9 cellular contexts compared by ENCODE assay signal in the genomic region with DNA sequence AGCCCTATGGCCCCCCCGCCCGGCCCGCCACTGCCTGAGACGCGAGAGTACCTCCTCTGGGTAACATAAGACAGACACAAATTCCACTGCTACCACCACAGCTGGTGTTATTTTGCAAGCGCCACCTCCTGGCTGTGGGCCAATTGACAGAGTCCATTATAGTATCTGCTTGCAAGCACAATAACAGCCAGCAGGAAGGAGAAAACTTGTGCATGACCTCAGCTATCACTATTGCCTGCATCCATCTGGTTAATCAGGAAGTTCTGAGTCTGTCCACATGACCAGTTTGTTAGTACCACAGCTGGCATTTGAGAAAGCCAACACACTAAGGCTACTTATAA. TPM values are rescaled to one million over a fixed set of nuclear protein-coding genes. Genes with fewer than 3 reads are reported as not detected.
A peak's percentile ranks its signal among the peaks of the same experiment; 100 is the strongest.
DNase-seq lines count a peak whose midpoint lies in the region; ATAC-seq and TF ChIP-seq lines count a peak whose summit lies in the region.
"Had no signal": no experiment of that assay in that cellular context is flagged by ENCODE, and none has a peak within 500 bp of the region (broad histone marks: within the 10 kb centered on the region; RNA-seq: fewer than 3 reads in every experiment).

No MANE protein-coding gene starts in this region.

- H3K36me3 ChIP-seq in HCT116 (ENCODE audit: control insufficient read depth in 1 of 2, insufficient read depth in 2 of 2, low read length in 2 of 2) (no peaks in the 10 kb centered on the region), OCI-LY1 (ENCODE audit: insufficient read depth, low read length) (no peaks in the 10 kb centered on the region), ovary (no peaks in the 10 kb centered on the region)

- TF ChIP-seq EP300 in ovary (IDR thresholded peaks at IDR 0.05) = no peak

- H3K79me2 ChIP-seq in HCT116 (ENCODE audit: insufficient read depth, low read length) (no peaks in the 10 kb centered on the region), OCI-LY1 (ENCODE audit: insufficient read depth, low read length) (no peaks in the 10 kb centered on the region)

- H4K20me1 ChIP-seq in HCT116 (ENCODE audit: insufficient read depth) (no peaks in the 10 kb centered on the region), OCI-LY1 (ENCODE audit: insufficient read depth, low read length) (no peaks in the 10 kb centered on the region)

- 2 to 7% (median 4%) methylated on average over 6 of the region's 6 CpGs for WGBS in ovary, 3 donors

- RAD21 ChIA-PET in HCT116 (lab: Charles Lee; ENCODE audit: low non-redundant PET in 1 of 2, low total read pairs in 2 of 2, uncharacterized antibody in 2 of 2, unreplicated experiment in 2 of 2) = interaction anchor here in 1 of 2 experiments (0.6 kb wide), 1 partner anchor 480 kb away, joined by 6 read pairs; no protein-coding TSS in a partner anchor

- H3F3A ChIP-seq in OCI-LY1 (ENCODE audit: insufficient read depth, low read length) = no peaks in the 10 kb centered on the region

- H2AFZ ChIP-seq in HCT116 (ENCODE audit: low read depth, low read length, poor library complexity, severe bottlenecking) = no peak overlapping the region
- H2AFZ ChIP-seq in OCI-LY1 (ENCODE audit: low read length) = no peak overlapping the region

- DNase-seq in AG10803 (ENCODE audit: low read depth) (peak; percentile 57), HCT116 (ENCODE audit: low read depth, low spot score) (peak; percentile 16), epithelial cell of prostate (ENCODE audit: low read depth, low spot score) (peak; percentile 43), ovary (peak; percentile 32 to 76 (median 58)), NCI-H1930 (lab: John Stamatoyannopoulos, UW) (no peak), SW 1271 (lab: John Stamatoyannopoulos, UW) (no peak)

- H3K9me2 ChIP-seq in HCT116 (ENCODE audit: insufficient read depth) (no peaks in the 10 kb centered on the region), OCI-LY1 (ENCODE audit: low read depth, low read length) (no peaks in the 10 kb centered on the region)

- peaks cover 7 to 9% of the 10 kb centered on the region in 2 experiments; a peak in 2 of 4 replicates for H3K4me1 ChIP-seq in HCT116 (ENCODE audit: control insufficient read depth in 1 of 2, insufficient read depth in 2 of 2, low read length in 2 of 2)
- no peaks in the 10 kb centered on the region for H3K4me1 ChIP-seq in OCI-LY1 (ENCODE audit: insufficient read depth, low read length, severe bottlenecking)
- no peaks in the 10 kb centered on the region for H3K4me1 ChIP-seq in ovary (ENCODE audit: insufficient read depth)

- H3K4me2 ChIP-seq in HCT116 (ENCODE audit: low read length) (0 out of 2 replicates have a peak overlapping the region, but pooled peaks have one; percentile 27), OCI-LY1 (ENCODE audit: low read length) (no peak overlapping the region)

- H3K9ac ChIP-seq in HCT116 (ENCODE audit: low read length) = no peak overlapping the region
- H3K9ac ChIP-seq in OCI-LY1 (ENCODE audit: low read length) = no peak overlapping the region

- H3K27ac ChIP-seq in HCT116 (ENCODE audit: low read depth, low read length) (no peak overlapping the region), OCI-LY1 (ENCODE audit: low read depth, low read length, poor library complexity, severe bottlenecking) (no peak overlapping the region), epithelial cell of prostate (no peak overlapping the region), ovary (no peak overlapping the region)

- no peak for TF ChIP-seq RAD21 in HCT116 (IDR thresholded peaks at IDR 0.05; ENCODE audit: low read depth)

- TF ChIP-seq POLR2A in HCT116 (IDR thresholded peaks at IDR 0.05; ENCODE audit: borderline replicate concordance, extremely low read depth, insufficient read depth, insufficient read length) = no peak
- no peak for TF ChIP-seq POLR2A in ovary (IDR thresholded peaks at IDR 0.05)

- intact Hi-C loops in HCT116 (cut with micrococcal nuclease) (no loop called here), ovary (cut with DNase I) (no loop called here)

- BruUV-seq in HCT116 (replicated peaks; lab: Mats Ljungman, UMichigan) = no TSS peak

- H3K4me3 ChIP-seq in AG10803 (ENCODE audit: low read length) (no peak overlapping the region), HCT116 (replicated peaks in 1 of 2; ENCODE audit: low read depth in 1 of 2, low read length in 2 of 2) (no peak overlapping the region), OCI-LY1 (ENCODE audit: low read depth, low read length, poor library complexity, severe bottlenecking) (no peak overlapping the region), ovary (no peak overlapping the region)

- H3K9me3 ChIP-seq in HCT116 (ENCODE audit: control insufficient read depth in 1 of 2, insufficient read depth in 1 of 2, low read depth in 1 of 2, low read length in 2 of 2) (no peaks in the 10 kb centered on the region), OCI-LY1 (ENCODE audit: low read length) (no peaks in the 10 kb centered on the region), ovary (no peaks in the 10 kb centered on the region)

- H3K27me3 ChIP-seq in HCT116 (ENCODE audit: insufficient read depth, low read length) (peaks cover 10% of the 10 kb centered on the region; the same call in 1 of the 2 replicates), OCI-LY1 (ENCODE audit: insufficient read depth, low read length) (no peaks in the 10 kb centered on the region), ovary (no peaks in the 10 kb centered on the region)

- POLR2A ChIA-PET in HCT116 (lab: Charles Lee) = no interaction called here

- CTCF ChIA-PET in HCT116 (lab: Charles Lee) = no interaction called here

- ATAC-seq in HCT116 (peak; percentile 76), GM21528 (IDR thresholded peaks at IDR 0.05; ENCODE audit: low FRiP score, unreplicated experiment) (no peak)

- TF ChIP-seq CTCF in AG10803 (conservative IDR thresholded peaks at IDR 0.05; ENCODE audit: low read length) = no peak
- no peak for TF ChIP-seq CTCF in HCT116 (IDR thresholded peaks at IDR 0.05 in 2 of 3, conservative IDR thresholded peaks at IDR 0.05 in 1 of 3; ENCODE audit: borderline replicate concordance in 1 of 3, insufficient read depth in 1 of 3, low read depth in 2 of 3, low read length in 2 of 3)
- peak; percentile 41; the same call in 1 of the 2 replicates for TF ChIP-seq CTCF in OCI-LY1 (IDR thresholded peaks at IDR 0.05; ENCODE audit: low read length)
- TF ChIP-seq CTCF in ovary (IDR thresholded peaks at IDR 0.05) = no peak

TF ChIP-seq in HCT116, 20 proteins besides CTCF, POLR2A, EP300 and RAD21:
- TF ChIP-seq YY1 (IDR thresholded peaks at IDR 0.05; ENCODE audit: extremely low read depth, insufficient replicate concordance, low read depth, low read length) (no peak), JUND (IDR thresholded peaks at IDR 0.05) (no peak)

RNA-seq across cellular contexts. Expression of a gene that starts 25.3 kb away (rescaled TPM):
- not detected for total RNA-seq in HCT116 (2021; ENCODE audit: unreplicated experiment)
- 0.10 TPM in 1 of 2 replicates, not detected in the other for polyA plus RNA-seq in HCT116 (2012)
- total RNA-seq in ovary = not detected
- polyA plus RNA-seq in ovary = not detected
- total RNA-seq: skeletal muscle tissue had no signal

RNA-seq across cellular contexts. Expression of a gene that starts 29.7 kb away (rescaled TPM):
- total RNA-seq in HCT116 (2021; ENCODE audit: unreplicated experiment) = 4.4 TPM
- 2.0 and 2.7 TPM in 2 replicates for polyA plus RNA-seq in HCT116 (2012)
- 10 to 100 TPM in 3 of 7 donors, 1 to 10 TPM in 4; 2.7 to 14.1 (median 9.4) TPM for total RNA-seq in ovary
- 1 to 10 TPM; 4.0 to 8.9 TPM for polyA plus RNA-seq in ovary

RNA-seq across cellular contexts. Expression of a gene that starts 35.2 kb away (rescaled TPM):
- total RNA-seq in HCT116 (2021; ENCODE audit: unreplicated experiment) (not detected), ovary (not detected)
- not detected in 2 replicates for polyA plus RNA-seq in HCT116 (2012)
- not detected for polyA plus RNA-seq in ovary
- total RNA-seq: skeletal muscle tissue had no signal

Comparison
In these comparisons a context has a peak if more than half of its experiments do, and no peak if none do; other contexts are left out.
1. DNase-seq: peak in AG10803 (single experiment), HCT116 (single experiment), epithelial cell of prostate (single experiment) and ovary (5 of 5); none in NCI-H1930 (0 of 2) and SW 1271 (0 of 2).